ENCODE assay signal across 19 cellular contexts in the genomic region with DNA sequence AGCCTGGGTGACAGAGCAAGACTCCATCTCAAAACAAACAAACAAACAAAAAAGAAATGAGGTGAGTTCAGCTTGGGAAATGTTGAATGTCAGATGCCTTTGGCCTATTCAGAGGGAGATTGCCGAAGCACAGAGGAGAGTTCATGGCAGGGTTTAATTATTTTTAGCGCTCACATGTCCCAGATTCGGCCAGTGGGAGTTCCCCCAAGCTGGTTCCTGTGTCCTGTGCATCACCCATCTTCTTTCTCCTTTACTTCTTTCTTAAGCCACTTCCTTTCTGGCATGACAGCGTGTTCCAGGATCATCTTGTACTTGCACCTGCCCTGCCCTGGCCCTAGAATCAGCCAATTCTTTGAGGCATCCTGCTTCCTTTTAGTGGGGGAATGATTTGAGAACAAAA. TPM values are rescaled to one million over a fixed set of nuclear protein-coding genes. Genes with fewer than 3 reads are reported as not detected.
DNase-seq lines count a peak whose midpoint lies in the region; ATAC-seq and TF ChIP-seq lines count a peak whose summit lies in the region.
"Had no signal": no experiment of that assay in that cellular context is flagged by ENCODE, and none has a peak within 500 bp of the region (broad histone marks: within the 10 kb centered on the region; RNA-seq: fewer than 3 reads in every experiment).

No MANE protein-coding gene starts in this region.

- no peak overlapping the region for H3K4me3 Mint-ChIP-seq in neural progenitor cell
- H3K4me3 Mint-ChIP-seq: activated naive CD8-positive, alpha-beta T cell treated with anti-CD3 and anti-CD28 coated beads, Interleukin-2, amount 50 U/mL, for 24 hours; T-helper 2 cell treated with Interferon-gamma antibody and Interleukin-4, amounts not matched to agents 5 μg/mL and 100 μg/mL, for 36 hours had no signal

- H3K4me1 ChIP-seq in gastroesophageal sphincter (peaks cover 0 to 15% (median 0%) of the 10 kb centered on the region in 3 donors), neural progenitor cell (no peaks in the 10 kb centered on the region)

- peaks cover 0 to 30% of the 10 kb centered on the region in 2 donors for H3K36me3 ChIP-seq in gastroesophageal sphincter
- H3K36me3 ChIP-seq in neural progenitor cell, result no peaks in the 10 kb centered on the region
- H3K36me3 ChIP-seq: neutrophil had no signal

- no peak for TF ChIP-seq EP300 in gastroesophageal sphincter (IDR thresholded peaks at IDR 0.05)

- H3K4me3 ChIP-seq in gastroesophageal sphincter, result no peak overlapping the region
- no peak overlapping the region for H3K4me3 ChIP-seq in neural progenitor cell
- H3K4me3 ChIP-seq: hepatocyte, smooth muscle cell had no signal

- 53 to 63% methylated on average over 3 to 4 of the region's 4 CpGs for WGBS in gastroesophageal sphincter (ENCODE audit: low coverage in 1 of 2), 2 donors

- no peaks in the 10 kb centered on the region for H3K9me3 Mint-ChIP-seq in neural progenitor cell
- H3K9me3 Mint-ChIP-seq: activated naive CD8-positive, alpha-beta T cell treated with anti-CD3 and anti-CD28 coated beads, Interleukin-2, amount 50 U/mL, for 24 hours; T-helper 2 cell treated with Interferon-gamma antibody and Interleukin-4, amounts not matched to agents 5 μg/mL and 100 μg/mL, for 36 hours had no signal

- H3K27ac ChIP-seq in gastroesophageal sphincter (peak overlapping the region in 2 of 4 donors; percentile 8 to 51), neural progenitor cell (no peak overlapping the region)
- H3K27ac ChIP-seq: hepatocyte, neutrophil had no signal

- H4K20me1 ChIP-seq in neural progenitor cell (ENCODE audit: low read depth), result no peaks in the 10 kb centered on the region

- H3K79me2 ChIP-seq in neural progenitor cell (ENCODE audit: low read depth), result no peaks in the 10 kb centered on the region
- H3K79me2 ChIP-seq: hepatocyte had no signal

- H3F3A ChIP-seq in neural progenitor cell (ENCODE audit: low read depth), result no peaks in the 10 kb centered on the region

- no peaks in the 10 kb centered on the region for H3K4me1 Mint-ChIP-seq in neural progenitor cell
- H3K4me1 Mint-ChIP-seq: activated naive CD8-positive, alpha-beta T cell treated with anti-CD3 and anti-CD28 coated beads, Interleukin-2, amount 50 U/mL, for 24 hours had no signal

- DNase-seq in CD1c-positive myeloid dendritic cell (ENCODE audit: extremely low spot score) (peak; percentile 70), SKM-1 (lab: John Stamatoyannopoulos, UW; ENCODE audit: unreplicated experiment) (peak; percentile 26), neural progenitor cell (ENCODE audit: low spot score) (no peak), kidney glomerular epithelial cell (lab: John Stamatoyannopoulos, UW) (no peak)
- DNase-seq: activated CD4-positive, alpha-beta T cell treated with anti-CD3 and anti-CD28 coated beads for 48 hours; activated naive CD8-positive, alpha-beta T cell treated with anti-CD3 and anti-CD28 coated beads, Interleukin-2, amount 50 U/mL, for 24 hours; activated T-cell treated with anti-CD3 and anti-CD28 coated beads, Interleukin-2, amount 50 U/mL, for 48 hours; NCI-H1436 treated with DMSO at 0.1 percent for 48 hours; NCI-H524 treated with DMSO at 0.1 percent for 48 hours; stimulated activated naive CD8-positive, alpha-beta T cell treated with anti-CD3 and anti-CD28 coated beads, Interleukin-15, Interleukin-2, amounts not matched to agents 100 U/mL and 50 U/mL, for 24 hours had no signal

- TF ChIP-seq POLR2A in gastroesophageal sphincter (IDR thresholded peaks at IDR 0.05), result no peak

- no peaks in the 10 kb centered on the region for H3K36me3 Mint-ChIP-seq in neural progenitor cell

- ATAC-seq in gastroesophageal sphincter, result peak; percentile 87
- no peak for ATAC-seq in GM21825 (IDR thresholded peaks at IDR 0.05; ENCODE audit: unreplicated experiment)
- no peak for ATAC-seq in HG02970 (IDR thresholded peaks at IDR 0.05; ENCODE audit: low FRiP score, unreplicated experiment)
- no peak for ATAC-seq in GM18520 (IDR thresholded peaks at IDR 0.05; ENCODE audit: unreplicated experiment)
- ATAC-seq: activated naive CD8-positive, alpha-beta T cell treated with anti-CD3 and anti-CD28 coated beads, Interleukin-2, amount 50 U/mL, for 24 hours; stimulated activated naive CD8-positive, alpha-beta T cell treated with anti-CD3 and anti-CD28 coated beads, Interleukin-15, Interleukin-2, amounts not matched to agents 100 U/mL and 50 U/mL, for 24 hours had no signal

- H3K9ac ChIP-seq in neural progenitor cell, result no peak overlapping the region

- H3K27me3 ChIP-seq in gastroesophageal sphincter (no peaks in the 10 kb centered on the region), neural progenitor cell (no peaks in the 10 kb centered on the region)
- H3K27me3 ChIP-seq: hepatocyte, neutrophil had no signal

- H3K9me3 ChIP-seq in gastroesophageal sphincter (no peaks in the 10 kb centered on the region), neural progenitor cell (ENCODE audit: low read depth) (no peaks in the 10 kb centered on the region)
- H3K9me3 ChIP-seq: neutrophil had no signal

- no peak overlapping the region for H3K4me2 ChIP-seq in neural progenitor cell
- H3K4me2 ChIP-seq: hepatocyte, smooth muscle cell had no signal

- no peak overlapping the region for H2AFZ ChIP-seq in neural progenitor cell (replicated peaks)
- H2AFZ ChIP-seq: hepatocyte had no signal

- peak overlapping the region; percentile 58 for H3K27ac Mint-ChIP-seq in neural progenitor cell
- H3K27ac Mint-ChIP-seq: activated naive CD8-positive, alpha-beta T cell treated with anti-CD3 and anti-CD28 coated beads, Interleukin-2, amount 50 U/mL, for 24 hours; T-helper 2 cell treated with Interferon-gamma antibody and Interleukin-4, amounts not matched to agents 5 μg/mL and 100 μg/mL, for 36 hours had no signal

- peaks cover 4% of the 10 kb centered on the region for H3K27me3 Mint-ChIP-seq in neural progenitor cell (ENCODE audit: insufficient read depth, low read depth)
- H3K27me3 Mint-ChIP-seq: IgD-negative memory B cell had no signal

- TF ChIP-seq CTCF in gastroesophageal sphincter (IDR thresholded peaks at IDR 0.05) (no peak), neural progenitor cell (IDR thresholded peaks at IDR 0.05) (no peak)

RNA-seq across cellular contexts. Expression of gene MPV17L, which starts 9.2 kb away (rescaled TPM):
- total RNA-seq in gastroesophageal sphincter (10 to 100 TPM in 2 of 4 donors, 1 to 10 TPM in 2; 7.9 to 13.7 (median 11.3) TPM), neural progenitor cell (ENCODE audit: low replicate concordance) (0.30 and 0.87 TPM in 2 replicates)
- total RNA-seq: smooth muscle cell had no signal

RNA-seq across cellular contexts. Expression of gene NPIPA5, which starts 26.7 kb away (rescaled TPM):
- total RNA-seq in gastroesophageal sphincter (10 to 100 TPM in 3 of 4 donors, 1 to 10 TPM in 1; 8.6 to 37.6 (median 16.6) TPM), neural progenitor cell (ENCODE audit: low replicate concordance) (0.87 TPM in 1 of 2 replicates, not detected in the other)
- total RNA-seq: hepatocyte, smooth muscle cell had no signal

RNA-seq across cellular contexts. Expression of gene BMERB1, which starts 29.6 kb away (rescaled TPM):
- 100 to 1,000 TPM in 2 of 4 donors, 10 to 100 TPM in 2; 84.5 to 135 (median 101) TPM for total RNA-seq in gastroesophageal sphincter
- 39.0 and 44.6 TPM in 2 replicates for total RNA-seq in neural progenitor cell (ENCODE audit: low replicate concordance)

Comparison
In these comparisons a context has a peak if more than half of its experiments do, and no peak if none do; other contexts are left out.
1. DNase-seq: peak in CD1c-positive myeloid dendritic cell (single experiment) and SKM-1 (single experiment); none in neural progenitor cell (single experiment) and kidney glomerular epithelial cell (single experiment).